In the genomic region with DNA sequence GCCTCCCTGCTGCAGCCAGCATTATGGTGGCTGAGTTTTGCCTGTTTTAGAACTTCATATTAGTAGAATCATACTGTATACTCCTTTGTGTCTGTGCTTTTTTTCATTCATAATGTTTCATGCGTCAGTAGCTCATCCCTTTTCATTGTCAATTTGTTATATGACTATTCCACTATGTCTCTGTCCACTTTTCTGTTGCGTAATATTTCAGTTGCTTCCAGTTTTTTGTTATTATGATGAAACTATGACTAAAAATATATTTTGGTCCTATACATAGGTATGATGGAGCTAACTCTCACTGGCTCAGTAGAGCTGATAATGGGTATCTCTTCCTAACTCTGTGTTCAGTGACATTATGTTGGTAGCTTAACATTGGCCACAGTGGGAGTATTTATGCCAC, we compare ENCODE assay signal across 36 cellular contexts. TPM values are rescaled to one million over a fixed set of nuclear protein-coding genes. Genes with fewer than 3 reads are reported as not detected.
"Had no signal": no experiment of that assay in that cellular context is flagged by ENCODE, and none has a peak within 500 bp of the region (broad histone marks: within the 10 kb centered on the region; RNA-seq: fewer than 3 reads in every experiment).

No MANE protein-coding gene starts in this region.

- H3K27ac ChIP-seq: Peyer's patch, WERI-Rb-1 had no signal

- H3K4me3 ChIP-seq: MG63, Peyer's patch had no signal

- ATAC-seq: activated CD8-positive, alpha-beta memory T cell treated with anti-CD3 and anti-CD28 coated beads, Interleukin-2, amount 10 ng/mL, durations not matched to agents 7 days and 5 days; activated naive CD8-positive, alpha-beta T cell treated with anti-CD3 and anti-CD28 coated beads, Interleukin-2, amount 50 U/mL, for 24 hours; PC-3; SK-N-SH treated with all-trans-retinoic acid at 6 μM for 48 hours had no signal

- DNase-seq: activated CD4-positive, alpha-beta memory T cell treated with anti-CD3 and anti-CD28 coated beads, Interleukin-2, amount 10 ng/mL, durations not matched to agents 7 days and 5 days; activated CD4-positive, alpha-beta T cell treated with anti-CD3 and anti-CD28 coated beads for 1 hour; activated CD4-positive, alpha-beta T cell treated with anti-CD3 and anti-CD28 coated beads for 48 hours; activated CD4-positive, CD25-positive, alpha-beta regulatory T cell; activated CD8-positive, alpha-beta memory T cell treated with anti-CD3 and anti-CD28 coated beads for 24 hours; activated CD8-positive, alpha-beta memory T cell treated with anti-CD3 and anti-CD28 coated beads, Interleukin-2, amount 10 ng/mL, durations not matched to agents 7 days and 5 days; activated CD8-positive, alpha-beta memory T cell treated with anti-CD3 and anti-CD28 coated beads, Interleukin-2, amount 50 U/mL, for 48 hours; activated effector memory CD4-positive, alpha-beta T cell treated with Interleukin-2 at 50 U/mL for 16 hours; activated naive CD4-positive, alpha-beta T cell treated with anti-CD3 and anti-CD28 coated beads, Interleukin-2, amount 10 ng/mL, durations not matched to agents 7 days and 5 days; activated naive CD8-positive, alpha-beta T cell treated with anti-CD3 and anti-CD28 coated beads, Interleukin-2, amount 50 U/mL, for 24 hours; activated T-cell treated with anti-CD3 and anti-CD28 coated beads, Interleukin-2, amount 50 U/mL, for 48 hours; anterior cingulate cortex; central memory CD4-positive, alpha-beta T cell; MG63; NCI-H1048; NCI-H1105 treated with DMSO at 0.1 percent for 48 hours; NCI-H1436; NCI-H1694; NCI-H1930; NCI-H510A; NCI-H526; NCI-H748 treated with DMSO at 0.1 percent for 48 hours; NK-92 treated with Interleukin-12 subunit alpha and Interleukin-12 subunit beta, amount 100 ng/mL, for 24 hours; PC-3; Peyer's patch; RPMI8226; SHP77 treated with DMSO at 0.1 percent for 48 hours; SW 1271; T-helper 1 cell; T-helper 2 cell; T-helper 9 cell; WERI-Rb-1 had no signal

- H3K36me3 ChIP-seq: MG63, Peyer's patch, WERI-Rb-1 had no signal

- H3K9me3 ChIP-seq: MG63, Peyer's patch had no signal

- FAIRE-seq: colon had no signal

- H3K4me1 ChIP-seq: Peyer's patch had no signal

- H3K27me3 ChIP-seq: MG63, Peyer's patch had no signal

RNA-seq across cellular contexts. Expression of a gene that starts 48.3 kb away (rescaled TPM):
- total RNA-seq: activated CD4-positive, alpha-beta memory T cell treated with anti-CD3 and anti-CD28 coated beads, Interleukin-2, amount 10 ng/mL, durations not matched to agents 7 days and 5 days; activated CD8-positive, alpha-beta memory T cell treated with anti-CD3 and anti-CD28 coated beads, Interleukin-2, amount 10 ng/mL, durations not matched to agents 7 days and 5 days; cerebellum; PC-3; Peyer's patch; SK-MEL-5 had no signal
